Comparison of ENCODE assay signal across 28 cellular contexts in the genomic region with DNA sequence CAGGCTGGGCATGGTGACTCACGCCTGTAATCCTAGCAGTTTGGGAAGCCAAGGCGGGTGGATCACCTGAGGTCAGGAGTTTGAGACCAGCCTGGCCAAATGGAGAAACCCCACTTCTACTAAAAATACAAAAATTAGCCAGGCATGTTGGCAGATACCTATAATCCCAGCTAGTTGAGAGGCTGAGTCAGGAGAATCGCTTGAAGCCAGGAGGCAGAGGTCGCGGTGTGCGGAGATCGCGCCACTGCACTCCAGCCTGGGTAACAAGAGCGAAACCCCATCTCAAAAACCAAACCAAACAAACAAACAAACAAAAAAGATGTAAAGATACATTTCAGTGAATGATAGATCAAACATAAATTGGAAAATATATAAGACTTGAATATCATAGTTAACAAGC.
"Had no signal": no experiment of that assay in that cellular context is flagged by ENCODE, and none has a peak within 500 bp of the region (broad histone marks: within the 10 kb centered on the region; RNA-seq: fewer than 3 reads in every experiment).

No MANE protein-coding gene starts in this region.

- H3K36me3 Mint-ChIP-seq: stimulated activated effector memory CD8-positive, alpha-beta T cell treated with anti-CD3 and anti-CD28 coated beads, Interleukin-12 subunit alpha, Interleukin-12 subunit beta, amount 100 ng/mL, for 72 hours; stimulated activated memory B cell treated with anti-CD40 and anti-IgM and Interleukin-4, amounts not matched to agents 10 μg/mL and 1 μg/mL and 100 μg/mL, for 72 hours; stimulated activated naive B cell treated with anti-CD40 and anti-IgM and Interleukin-4, amounts not matched to agents 10 μg/mL and 1 μg/mL and 100 μg/mL, for 72 hours; type B pancreatic cell had no signal

- H3K4me1 ChIP-seq: stomach, suprapubic skin, testis, thyroid gland, tibial artery, tibial nerve, transverse colon, upper lobe of left lung, upper lobe of right lung, uterus, vagina had no signal

- ATAC-seq: stimulated activated effector memory CD8-positive, alpha-beta T cell treated with anti-CD3 and anti-CD28 coated beads, Interleukin-12 subunit alpha, Interleukin-12 subunit beta, amount 100 ng/mL, for 72 hours; stimulated activated memory B cell treated with anti-CD40 and anti-IgM and Interleukin-4, amounts not matched to agents 10 μg/mL and 1 μg/mL and 100 μg/mL, for 72 hours; stimulated activated naive B cell treated with anti-CD40 and anti-IgM and Interleukin-4, amounts not matched to agents 10 μg/mL and 1 μg/mL and 100 μg/mL, for 72 hours; stimulated activated naive CD8-positive, alpha-beta T cell treated with anti-CD3 and anti-CD28 coated beads, Interleukin-15, amount 100 ng/mL, for 72 hours; stimulated activated naive CD8-positive, alpha-beta T cell treated with anti-CD3 and anti-CD28 coated beads, Interleukin-15, Interleukin-2, amounts not matched to agents 100 U/mL and 50 U/mL, for 24 hours; upper lobe of right lung had no signal

- H3K27me3 ChIP-seq: stomach, suprapubic skin, testis, thyroid gland, tibial artery, tibial nerve, transverse colon, upper lobe of left lung, upper lobe of right lung, uterus, vagina had no signal

- H3K27ac ChIP-seq: stomach, suprapubic skin, testis, thoracic aorta, thyroid gland, tibial artery, tibial nerve, transverse colon, upper lobe of left lung, upper lobe of right lung, uterus, vagina had no signal

- H3K9me3 Mint-ChIP-seq: stimulated activated effector memory CD8-positive, alpha-beta T cell treated with anti-CD3 and anti-CD28 coated beads, Interleukin-12 subunit alpha, Interleukin-12 subunit beta, amount 100 ng/mL, for 72 hours; stimulated activated memory B cell treated with anti-CD40 and anti-IgM and Interleukin-4, amounts not matched to agents 10 μg/mL and 1 μg/mL and 100 μg/mL, for 72 hours; stimulated activated naive CD8-positive, alpha-beta T cell treated with anti-CD3 and anti-CD28 coated beads, Interleukin-15, amount 100 ng/mL, for 72 hours; stimulated activated naive CD8-positive, alpha-beta T cell treated with anti-CD3 and anti-CD28 coated beads, Interleukin-15, Interleukin-2, amounts not matched to agents 100 ng/mL and 50 ng/mL, for 24 hours; type B pancreatic cell had no signal

- H3K4me3 ChIP-seq: stomach, suprapubic skin, testis, thoracic aorta, thyroid gland, tibial artery, tibial nerve, transverse colon, upper lobe of left lung, upper lobe of right lung, uterus, vagina had no signal

- H3K4me1 Mint-ChIP-seq: stimulated activated effector memory CD8-positive, alpha-beta T cell treated with anti-CD3 and anti-CD28 coated beads, Interleukin-12 subunit alpha, Interleukin-12 subunit beta, amount 100 ng/mL, for 72 hours; stimulated activated memory B cell treated with anti-CD40 and anti-IgM and Interleukin-4, amounts not matched to agents 10 μg/mL and 1 μg/mL and 100 μg/mL, for 72 hours; stimulated activated naive B cell treated with anti-CD40 and anti-IgM and Interleukin-4, amounts not matched to agents 10 μg/mL and 1 μg/mL and 100 μg/mL, for 72 hours; stimulated activated naive CD8-positive, alpha-beta T cell treated with anti-CD3 and anti-CD28 coated beads, Interleukin-15, amount 100 ng/mL, for 72 hours had no signal

- H3K27me3 Mint-ChIP-seq: stimulated activated memory B cell treated with anti-CD40 and anti-IgM and Interleukin-4, amounts not matched to agents 10 μg/mL and 1 μg/mL and 100 μg/mL, for 72 hours; stimulated activated naive B cell treated with anti-CD40 and anti-IgM and Interleukin-4, amounts not matched to agents 10 μg/mL and 1 μg/mL and 100 μg/mL, for 72 hours; stimulated activated naive CD8-positive, alpha-beta T cell treated with anti-CD3 and anti-CD28 coated beads, Interleukin-15, amount 100 ng/mL, for 72 hours; stimulated activated naive CD8-positive, alpha-beta T cell treated with anti-CD3 and anti-CD28 coated beads, Interleukin-15, Interleukin-2, amounts not matched to agents 100 ng/mL and 50 ng/mL, for 24 hours had no signal

- H3K36me3 ChIP-seq: stomach, suprapubic skin, thoracic aorta, thyroid gland, tibial artery, tibial nerve, transverse colon, upper lobe of left lung, upper lobe of right lung, uterus, vagina had no signal

- DNase-seq: stimulated activated CD4-positive, alpha-beta T cell treated with anti-CD3 and anti-CD28 coated beads, Interleukin-2, amount 100 ng/mL, for 48 hours; stimulated activated CD4-positive, alpha-beta T cell treated with anti-CD3 and anti-CD28 coated beads, Interleukin-4, amount 100 ng/mL, for 1 hour; stimulated activated CD4-positive, alpha-beta T cell treated with anti-CD3 and anti-CD28 coated beads, Interleukin-4, amount 100 ng/mL, for 24 hours; stimulated activated CD4-positive, alpha-beta T cell treated with anti-CD3 and anti-CD28 coated beads, Interleukin-4, amount 100 ng/mL, for 4 hours; stimulated activated CD8-positive, alpha-beta memory T cell treated with anti-CD3 and anti-CD28 coated beads, Interleukin-4, amount 100 ng/mL, for 48 hours; stimulated activated naive B cell treated with anti-CD40 and anti-IgM and Interleukin-4, amounts not matched to agents 10 μg/mL and 1 μg/mL and 100 μg/mL, for 72 hours; stimulated activated naive CD4-positive, alpha-beta T cell; stimulated activated naive CD4-positive, alpha-beta T cell treated with Interleukin-2 at 50 U/mL for 16 hours; stimulated activated naive CD8-positive, alpha-beta T cell treated with anti-CD3 and anti-CD28 coated beads, Interleukin-15, amount 100 ng/mL, for 72 hours; stimulated activated naive CD8-positive, alpha-beta T cell treated with anti-CD3 and anti-CD28 coated beads, Interleukin-15, Interleukin-2, amounts not matched to agents 100 U/mL and 50 U/mL, for 24 hours; stomach; substantia nigra; testis; thyroid gland; tibial artery; transverse colon; trophoblast cell; upper lobe of right lung; uterus had no signal

- H3K4me3 Mint-ChIP-seq: stimulated activated effector memory CD8-positive, alpha-beta T cell treated with anti-CD3 and anti-CD28 coated beads, Interleukin-12 subunit alpha, Interleukin-12 subunit beta, amount 100 ng/mL, for 72 hours; stimulated activated memory B cell treated with anti-CD40 and anti-IgM and Interleukin-4, amounts not matched to agents 10 μg/mL and 1 μg/mL and 100 μg/mL, for 72 hours; stimulated activated naive B cell treated with anti-CD40 and anti-IgM and Interleukin-4, amounts not matched to agents 10 μg/mL and 1 μg/mL and 100 μg/mL, for 72 hours; stimulated activated naive CD8-positive, alpha-beta T cell treated with anti-CD3 and anti-CD28 coated beads, Interleukin-15, amount 100 ng/mL, for 72 hours; stimulated activated naive CD8-positive, alpha-beta T cell treated with anti-CD3 and anti-CD28 coated beads, Interleukin-15, Interleukin-2, amounts not matched to agents 100 ng/mL and 50 ng/mL, for 24 hours; type B pancreatic cell had no signal

- H3K27ac Mint-ChIP-seq: stimulated activated effector memory CD8-positive, alpha-beta T cell treated with anti-CD3 and anti-CD28 coated beads, Interleukin-12 subunit alpha, Interleukin-12 subunit beta, amount 100 ng/mL, for 72 hours; stimulated activated memory B cell treated with anti-CD40 and anti-IgM and Interleukin-4, amounts not matched to agents 10 μg/mL and 1 μg/mL and 100 μg/mL, for 72 hours; stimulated activated naive B cell treated with anti-CD40 and anti-IgM and Interleukin-4, amounts not matched to agents 10 μg/mL and 1 μg/mL and 100 μg/mL, for 72 hours; stimulated activated naive CD8-positive, alpha-beta T cell treated with anti-CD3 and anti-CD28 coated beads, Interleukin-15, amount 100 ng/mL, for 72 hours; stimulated activated naive CD8-positive, alpha-beta T cell treated with anti-CD3 and anti-CD28 coated beads, Interleukin-15, Interleukin-2, amounts not matched to agents 100 ng/mL and 50 ng/mL, for 24 hours; type B pancreatic cell had no signal

- H3K9me3 ChIP-seq: stomach, suprapubic skin, testis, thoracic aorta, thyroid gland, tibial artery, tibial nerve, transverse colon, upper lobe of left lung, upper lobe of right lung, uterus, vagina had no signal
